In the genomic region with DNA sequence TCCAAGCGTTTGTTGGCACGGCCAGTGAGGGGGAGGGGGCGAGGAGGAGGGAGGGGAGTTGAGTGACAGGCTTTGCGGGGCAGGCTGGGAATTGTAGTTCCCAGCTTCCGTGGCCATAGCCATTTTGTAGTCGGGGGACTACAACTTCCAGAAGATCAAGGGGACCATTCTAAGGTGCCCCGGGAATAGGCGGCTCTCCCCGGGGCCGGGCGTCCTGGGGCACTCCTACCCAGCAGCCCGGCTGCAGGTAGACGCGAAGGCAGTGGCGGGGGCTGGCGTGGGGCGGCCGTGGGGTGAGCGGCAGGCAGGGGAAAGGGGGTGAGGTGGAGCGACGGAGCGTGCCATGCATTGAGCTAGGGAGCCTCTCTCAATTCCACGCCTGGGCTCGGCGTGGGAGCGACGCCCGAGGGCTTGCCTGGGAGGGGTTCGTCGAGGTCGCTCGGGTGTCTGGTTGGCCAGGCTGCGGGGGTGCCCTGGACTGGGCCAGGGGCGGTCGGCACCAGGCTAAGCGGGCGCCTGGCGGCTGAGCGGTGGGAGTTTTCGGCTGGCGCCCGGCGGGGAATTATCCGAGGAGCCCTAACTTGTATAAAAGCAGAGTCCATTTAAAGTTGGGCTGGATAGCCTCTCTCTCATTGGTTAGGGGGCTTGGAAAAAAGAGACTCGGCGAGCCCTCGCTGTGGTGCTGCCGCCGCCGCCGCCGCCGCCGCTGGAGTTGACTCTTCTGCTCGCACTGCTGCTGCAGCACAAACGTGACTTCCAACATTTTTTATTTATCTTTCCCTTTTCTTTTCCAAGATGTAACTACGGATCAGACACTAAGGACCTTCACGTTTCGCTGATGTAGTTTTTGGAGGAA, we compare ENCODE assay signal across 1 cellular context.
TF ChIP-seq lines count a peak whose summit lies in the region.

A gene (plus strand): TSS at position 709 of the 856 bp plus-strand sequence. CDS start 471 bp downstream, outside the sequence.

TF ChIP-seq in HepG2, 621 proteins besides CTCF, POLR2A, EP300 and RAD21 (continued from another document):
- TF ChIP-seq, protein P1, sequence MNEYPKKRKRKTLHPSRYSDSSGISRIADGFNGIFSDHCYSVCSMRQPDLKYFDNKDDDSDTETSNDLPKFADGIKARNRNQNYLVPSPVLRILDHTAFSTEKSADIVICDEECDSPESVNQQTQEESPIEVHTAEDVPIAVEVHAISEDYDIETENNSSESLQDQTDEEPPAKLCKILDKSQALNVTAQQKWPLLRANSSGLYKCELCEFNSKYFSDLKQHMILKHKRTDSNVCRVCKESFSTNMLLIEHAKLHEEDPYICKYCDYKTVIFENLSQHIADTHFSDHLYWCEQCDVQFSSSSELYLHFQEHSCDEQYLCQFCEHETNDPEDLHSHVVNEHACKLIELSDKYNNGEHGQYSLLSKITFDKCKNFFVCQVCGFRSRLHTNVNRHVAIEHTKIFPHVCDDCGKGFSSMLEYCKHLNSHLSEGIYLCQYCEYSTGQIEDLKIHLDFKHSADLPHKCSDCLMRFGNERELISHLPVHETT (CRISPR knock-in tag; conservative IDR thresholded peaks at IDR 0.05), result no peak
- TF ChIP-seq CENPX (CRISPR knock-in tag; IDR thresholded peaks at IDR 0.05), result no peak
- TF ChIP-seq ZNF160 (CRISPR knock-in tag; IDR thresholded peaks at IDR 0.05), result no peak
- TF ChIP-seq, protein P2, sequence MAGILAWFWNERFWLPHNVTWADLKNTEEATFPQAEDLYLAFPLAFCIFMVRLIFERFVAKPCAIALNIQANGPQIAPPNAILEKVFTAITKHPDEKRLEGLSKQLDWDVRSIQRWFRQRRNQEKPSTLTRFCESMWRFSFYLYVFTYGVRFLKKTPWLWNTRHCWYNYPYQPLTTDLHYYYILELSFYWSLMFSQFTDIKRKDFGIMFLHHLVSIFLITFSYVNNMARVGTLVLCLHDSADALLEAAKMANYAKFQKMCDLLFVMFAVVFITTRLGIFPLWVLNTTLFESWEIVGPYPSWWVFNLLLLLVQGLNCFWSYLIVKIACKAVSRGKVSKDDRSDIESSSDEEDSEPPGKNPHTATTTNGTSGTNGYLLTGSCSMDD (CRISPR knock-in tag; IDR thresholded peaks at IDR 0.05), result no peak
- 0 out of 2 replicates have a peak, but pooled peaks have one; percentile 19 for TF ChIP-seq EEA1 (CRISPR knock-in tag; IDR thresholded peaks at IDR 0.05; ENCODE audit: borderline replicate concordance)
- TF ChIP-seq, protein P3, sequence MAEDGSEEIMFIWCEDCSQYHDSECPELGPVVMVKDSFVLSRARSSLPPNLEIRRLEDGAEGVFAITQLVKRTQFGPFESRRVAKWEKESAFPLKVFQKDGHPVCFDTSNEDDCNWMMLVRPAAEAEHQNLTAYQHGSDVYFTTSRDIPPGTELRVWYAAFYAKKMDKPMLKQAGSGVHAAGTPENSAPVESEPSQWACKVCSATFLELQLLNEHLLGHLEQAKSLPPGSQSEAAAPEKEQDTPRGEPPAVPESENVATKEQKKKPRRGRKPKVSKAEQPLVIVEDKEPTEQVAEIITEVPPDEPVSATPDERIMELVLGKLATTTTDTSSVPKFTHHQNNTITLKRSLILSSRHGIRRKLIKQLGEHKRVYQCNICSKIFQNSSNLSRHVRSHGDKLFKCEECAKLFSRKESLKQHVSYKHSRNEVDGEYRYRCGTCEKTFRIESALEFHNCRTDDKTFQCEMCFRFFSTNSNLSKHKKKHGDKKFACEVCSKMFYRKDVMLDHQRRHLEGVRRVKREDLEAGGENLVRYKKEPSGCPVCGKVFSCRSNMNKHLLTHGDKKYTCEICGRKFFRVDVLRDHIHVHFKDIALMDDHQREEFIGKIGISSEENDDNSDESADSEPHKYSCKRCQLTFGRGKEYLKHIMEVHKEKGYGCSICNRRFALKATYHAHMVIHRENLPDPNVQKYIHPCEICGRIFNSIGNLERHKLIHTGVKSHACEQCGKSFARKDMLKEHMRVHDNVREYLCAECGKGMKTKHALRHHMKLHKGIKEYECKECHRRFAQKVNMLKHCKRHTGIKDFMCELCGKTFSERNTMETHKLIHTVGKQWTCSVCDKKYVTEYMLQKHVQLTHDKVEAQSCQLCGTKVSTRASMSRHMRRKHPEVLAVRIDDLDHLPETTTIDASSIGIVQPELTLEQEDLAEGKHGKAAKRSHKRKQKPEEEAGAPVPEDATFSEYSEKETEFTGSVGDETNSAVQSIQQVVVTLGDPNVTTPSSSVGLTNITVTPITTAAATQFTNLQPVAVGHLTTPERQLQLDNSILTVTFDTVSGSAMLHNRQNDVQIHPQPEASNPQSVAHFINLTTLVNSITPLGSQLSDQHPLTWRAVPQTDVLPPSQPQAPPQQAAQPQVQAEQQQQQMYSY (CRISPR knock-in tag; IDR thresholded peaks at IDR 0.05), result no peak
- no peak for TF ChIP-seq JDP2 (CRISPR knock-in tag; IDR thresholded peaks at IDR 0.05; ENCODE audit: borderline replicate concordance)
- no peak for TF ChIP-seq JUNB (CRISPR knock-in tag; IDR thresholded peaks at IDR 0.05; ENCODE audit: borderline replicate concordance)
- peak; percentile 48; the same call in 1 of the 2 replicates for TF ChIP-seq GATAD1 (CRISPR knock-in tag; IDR thresholded peaks at IDR 0.05)
- TF ChIP-seq HNRNPL (IDR thresholded peaks at IDR 0.05; ENCODE audit: low read depth, low read length), result no peak
- 0 out of 2 replicates have a peak, but pooled peaks have one; percentile 37 for TF ChIP-seq ZNF644 (CRISPR knock-in tag; IDR thresholded peaks at IDR 0.05; ENCODE audit: low read depth)
- TF ChIP-seq BORCS8-MEF2B (CRISPR knock-in tag; IDR thresholded peaks at IDR 0.05), result 0 out of 2 replicates have a peak, but pooled peaks have one; percentile 54
- no peak for TF ChIP-seq HNRNPH1 (optimal IDR thresholded peaks at IDR 0.05; ENCODE audit: low read depth, low read length)
- TF ChIP-seq ZNF570 (CRISPR knock-in tag; IDR thresholded peaks at IDR 0.05; ENCODE audit: borderline replicate concordance), result no peak
- TF ChIP-seq ZNF235 (CRISPR knock-in tag; IDR thresholded peaks at IDR 0.05; ENCODE audit: borderline replicate concordance), result no peak
- no peak; the same call in 1 of the 2 replicates for TF ChIP-seq ZNF709 (CRISPR knock-in tag; IDR thresholded peaks at IDR 0.05)
- TF ChIP-seq CHCHD3 (CRISPR knock-in tag; IDR thresholded peaks at IDR 0.05), result no peak
- peak; percentile 23; the same call in 1 of the 2 replicates for TF ChIP-seq ZMAT3 (CRISPR knock-in tag; conservative IDR thresholded peaks at IDR 0.05)
- TF ChIP-seq ZNF224 (CRISPR knock-in tag; IDR thresholded peaks at IDR 0.05), result no peak
- no peak for TF ChIP-seq ZNF773 (CRISPR knock-in tag; IDR thresholded peaks at IDR 0.05; ENCODE audit: borderline replicate concordance)
- peak; percentile 40; the same call in 1 of the 2 replicates for TF ChIP-seq RFXANK (CRISPR knock-in tag; IDR thresholded peaks at IDR 0.05)
- no peak for TF ChIP-seq RARG (CRISPR knock-in tag; IDR thresholded peaks at IDR 0.05; ENCODE audit: low read depth)
- no peak for TF ChIP-seq TP53 (CRISPR knock-in tag; conservative IDR thresholded peaks at IDR 0.05)
- TF ChIP-seq, protein P4, sequence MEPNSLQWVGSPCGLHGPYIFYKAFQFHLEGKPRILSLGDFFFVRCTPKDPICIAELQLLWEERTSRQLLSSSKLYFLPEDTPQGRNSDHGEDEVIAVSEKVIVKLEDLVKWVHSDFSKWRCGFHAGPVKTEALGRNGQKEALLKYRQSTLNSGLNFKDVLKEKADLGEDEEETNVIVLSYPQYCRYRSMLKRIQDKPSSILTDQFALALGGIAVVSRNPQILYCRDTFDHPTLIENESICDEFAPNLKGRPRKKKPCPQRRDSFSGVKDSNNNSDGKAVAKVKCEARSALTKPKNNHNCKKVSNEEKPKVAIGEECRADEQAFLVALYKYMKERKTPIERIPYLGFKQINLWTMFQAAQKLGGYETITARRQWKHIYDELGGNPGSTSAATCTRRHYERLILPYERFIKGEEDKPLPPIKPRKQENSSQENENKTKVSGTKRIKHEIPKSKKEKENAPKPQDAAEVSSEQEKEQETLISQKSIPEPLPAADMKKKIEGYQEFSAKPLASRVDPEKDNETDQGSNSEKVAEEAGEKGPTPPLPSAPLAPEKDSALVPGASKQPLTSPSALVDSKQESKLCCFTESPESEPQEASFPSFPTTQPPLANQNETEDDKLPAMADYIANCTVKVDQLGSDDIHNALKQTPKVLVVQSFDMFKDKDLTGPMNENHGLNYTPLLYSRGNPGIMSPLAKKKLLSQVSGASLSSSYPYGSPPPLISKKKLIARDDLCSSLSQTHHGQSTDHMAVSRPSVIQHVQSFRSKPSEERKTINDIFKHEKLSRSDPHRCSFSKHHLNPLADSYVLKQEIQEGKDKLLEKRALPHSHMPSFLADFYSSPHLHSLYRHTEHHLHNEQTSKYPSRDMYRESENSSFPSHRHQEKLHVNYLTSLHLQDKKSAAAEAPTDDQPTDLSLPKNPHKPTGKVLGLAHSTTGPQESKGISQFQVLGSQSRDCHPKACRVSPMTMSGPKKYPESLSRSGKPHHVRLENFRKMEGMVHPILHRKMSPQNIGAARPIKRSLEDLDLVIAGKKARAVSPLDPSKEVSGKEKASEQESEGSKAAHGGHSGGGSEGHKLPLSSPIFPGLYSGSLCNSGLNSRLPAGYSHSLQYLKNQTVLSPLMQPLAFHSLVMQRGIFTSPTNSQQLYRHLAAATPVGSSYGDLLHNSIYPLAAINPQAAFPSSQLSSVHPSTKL (CRISPR knock-in tag; IDR thresholded peaks at IDR 0.05), result 0 out of 2 replicates have a peak, but pooled peaks have one; percentile 7
